ENCODE assay signal across 1 cellular context in the genomic region with DNA sequence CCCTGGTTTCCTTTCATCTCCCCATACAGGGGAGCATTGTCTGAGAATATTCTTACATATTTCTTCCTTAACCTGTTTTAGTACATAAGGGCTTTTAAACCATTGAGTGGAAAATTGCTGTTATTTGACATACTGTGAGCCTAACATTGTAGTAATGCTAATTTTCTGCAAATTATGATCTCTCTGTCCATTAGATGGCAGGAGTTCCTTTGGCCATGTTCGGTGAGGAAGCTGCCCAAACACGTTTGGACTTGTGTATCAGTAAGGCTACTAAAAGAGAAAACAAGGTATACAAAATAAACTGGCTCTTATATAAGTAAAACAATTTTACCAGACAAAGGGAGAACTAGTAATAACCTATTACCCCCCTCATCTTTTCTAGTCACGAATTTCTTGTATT.
TF ChIP-seq lines count a peak whose summit lies in the region.

No MANE protein-coding gene starts in this region.

TF ChIP-seq in WTC11, 78 proteins besides CTCF, POLR2A, EP300 and RAD21 (continued from another document):
- TF ChIP-seq ZNF263 (CRISPR knock-in tag; IDR thresholded peaks at IDR 0.05; ENCODE audit: low read depth), result no peak
- TF ChIP-seq, protein P1, sequence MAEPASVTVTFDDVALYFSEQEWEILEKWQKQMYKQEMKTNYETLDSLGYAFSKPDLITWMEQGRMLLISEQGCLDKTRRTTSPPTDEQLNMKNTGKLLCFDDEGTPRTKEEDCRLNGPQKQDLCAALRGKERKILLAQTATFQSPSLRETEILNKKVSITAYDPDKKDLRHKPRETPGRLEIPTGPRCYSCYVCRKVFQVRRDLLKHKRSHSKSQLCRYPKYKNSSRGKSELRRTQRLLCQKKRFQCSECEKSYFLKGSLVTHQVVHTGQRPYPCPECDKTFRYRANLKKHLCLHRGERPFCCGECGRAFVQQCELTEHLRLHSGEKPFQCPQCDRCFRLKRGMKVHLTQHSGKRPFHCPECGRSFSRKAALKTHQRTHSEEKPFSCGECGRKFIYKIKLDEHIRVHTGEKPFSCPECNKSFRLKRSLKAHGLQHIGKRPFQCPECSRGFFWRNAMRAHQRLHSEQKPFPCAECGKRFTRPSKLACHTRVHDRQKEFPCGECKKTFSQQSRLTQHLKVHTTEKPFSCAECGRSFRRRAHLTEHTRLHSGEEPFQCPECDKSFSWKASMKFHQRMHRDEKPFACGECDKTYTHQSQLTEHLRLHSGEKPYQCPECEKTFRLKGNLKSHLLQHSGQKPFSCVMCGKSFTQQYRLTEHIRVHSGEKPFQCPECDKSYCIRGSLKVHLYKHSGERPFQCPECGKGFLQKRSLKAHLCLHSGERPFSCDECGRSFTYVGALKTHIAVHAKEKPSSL (CRISPR knock-in tag; conservative IDR thresholded peaks at IDR 0.05), result no peak
- no peak for TF ChIP-seq GTF2I (CRISPR knock-in tag; conservative IDR thresholded peaks at IDR 0.05)
- no peak for TF ChIP-seq NR2C2 (CRISPR knock-in tag; IDR thresholded peaks at IDR 0.05)
TF ChIP-seq in WTC11: peak in this region for 0.
